1 cellular context compared by ENCODE assay signal in genomic region chr20:45373353-45374100, GRCh38.
TF ChIP-seq lines count a peak whose summit lies in the region.

No MANE protein-coding gene starts in this region.

TF ChIP-seq in HepG2, 621 proteins besides CTCF, POLR2A, EP300 and RAD21 (continues in another document):
- peak; percentile 85 for TF ChIP-seq ZNF614 (CRISPR knock-in tag; IDR thresholded peaks at IDR 0.05; ENCODE audit: borderline replicate concordance)
- TF ChIP-seq ZFP36 (IDR thresholded peaks at IDR 0.05; ENCODE audit: borderline replicate concordance, low read depth, low read length, partially characterized antibody) = peak; percentile 4
- TF ChIP-seq ZNF33A (CRISPR knock-in tag; IDR thresholded peaks at IDR 0.05; ENCODE audit: borderline replicate concordance) = no peak
- no peak for TF ChIP-seq ATF7-NPFF (CRISPR knock-in tag; IDR thresholded peaks at IDR 0.05; ENCODE audit: low read depth)
- TF ChIP-seq PATZ1 (CRISPR knock-in tag; IDR thresholded peaks at IDR 0.05) = peak; percentile 66
- 0 out of 2 replicates have a peak, but pooled peaks have one; percentile 29 for TF ChIP-seq TARDBP (CRISPR knock-in tag; IDR thresholded peaks at IDR 0.05)
- TF ChIP-seq HDAC6 (IDR thresholded peaks at IDR 0.05; ENCODE audit: low read depth, low read length) = no peak
- no peak for TF ChIP-seq ZBTB14 (CRISPR knock-in tag; IDR thresholded peaks at IDR 0.05)
- no peak for TF ChIP-seq ZNF317 (CRISPR knock-in tag; IDR thresholded peaks at IDR 0.05)
- no peak for TF ChIP-seq ZNF318 (CRISPR knock-in tag; IDR thresholded peaks at IDR 0.05)
- TF ChIP-seq FOXP4 (CRISPR knock-in tag; IDR thresholded peaks at IDR 0.05) = peak; percentile 37; the same call in 1 of the 2 replicates
- TF ChIP-seq ZFP1 (CRISPR knock-in tag; IDR thresholded peaks at IDR 0.05) = no peak
- TF ChIP-seq NR3C1 (CRISPR knock-in tag; IDR thresholded peaks at IDR 0.05) = no peak
- peak; percentile 76; the same call in 1 of the 2 replicates for TF ChIP-seq NFKB2 (CRISPR knock-in tag; IDR thresholded peaks at IDR 0.05; ENCODE audit: borderline replicate concordance)
- TF ChIP-seq ZFP62 (CRISPR knock-in tag; IDR thresholded peaks at IDR 0.05) = no peak
- no peak for TF ChIP-seq GRHL1 (CRISPR knock-in tag; conservative IDR thresholded peaks at IDR 0.05)
- peak; percentile 80 for TF ChIP-seq MEIS2 (CRISPR knock-in tag; IDR thresholded peaks at IDR 0.05)
- peak; percentile 21; the same call in 1 of the 2 replicates for TF ChIP-seq ZNF205 (CRISPR knock-in tag; IDR thresholded peaks at IDR 0.05)
- no peak for TF ChIP-seq ZNF232 (CRISPR knock-in tag; IDR thresholded peaks at IDR 0.05; ENCODE audit: borderline replicate concordance)
- no peak for TF ChIP-seq ZSCAN22 (CRISPR knock-in tag; IDR thresholded peaks at IDR 0.05)
- TF ChIP-seq ZNF674 (CRISPR knock-in tag; IDR thresholded peaks at IDR 0.05; ENCODE audit: low read depth) = no peak
- TF ChIP-seq SOX5 (CRISPR knock-in tag; IDR thresholded peaks at IDR 0.05; ENCODE audit: borderline replicate concordance) = peak; percentile 43; the same call in 1 of the 2 replicates
- 0 out of 2 replicates have a peak, but pooled peaks have one; percentile 19 for TF ChIP-seq PAXIP1 (CRISPR knock-in tag; conservative IDR thresholded peaks at IDR 0.05)
- 0 out of 2 replicates have a peak, but pooled peaks have one; percentile 55 for TF ChIP-seq KAT8 (CRISPR knock-in tag; IDR thresholded peaks at IDR 0.05)
- TF ChIP-seq MEIS1 (CRISPR knock-in tag; IDR thresholded peaks at IDR 0.05; ENCODE audit: borderline replicate concordance) = peak; percentile 65; the same call in 1 of the 2 replicates
- TF ChIP-seq MXD4 (CRISPR knock-in tag; IDR thresholded peaks at IDR 0.05) = peak; percentile 57; the same call in 1 of the 2 replicates
- TF ChIP-seq BORCS8-MEF2B (CRISPR knock-in tag; IDR thresholded peaks at IDR 0.05) = peak; percentile 35; the same call in 1 of the 2 replicates
- peak; percentile 62; the same call in 1 of the 2 replicates for TF ChIP-seq PRDM10 (CRISPR knock-in tag; IDR thresholded peaks at IDR 0.05; ENCODE audit: low read depth)
- no peak for TF ChIP-seq TOPORS (CRISPR knock-in tag; IDR thresholded peaks at IDR 0.05)
- TF ChIP-seq SMAD9 (CRISPR knock-in tag; IDR thresholded peaks at IDR 0.05) = no peak
- TF ChIP-seq SALL2 (CRISPR knock-in tag; IDR thresholded peaks at IDR 0.05) = peak; percentile 34; the same call in 1 of the 2 replicates
- 0 out of 2 replicates have a peak, but pooled peaks have one; percentile 55 for TF ChIP-seq ZNF224 (CRISPR knock-in tag; IDR thresholded peaks at IDR 0.05)
- TF ChIP-seq FOXK1 (CRISPR knock-in tag; IDR thresholded peaks at IDR 0.05; ENCODE audit: borderline replicate concordance, low read depth) = peak; percentile 32; the same call in 1 of the 2 replicates
- TF ChIP-seq PITX1 (CRISPR knock-in tag; IDR thresholded peaks at IDR 0.05) = peak; percentile 78
- TF ChIP-seq MEF2D (CRISPR knock-in tag; IDR thresholded peaks at IDR 0.05) = no peak
- no peak for TF ChIP-seq JUN (CRISPR knock-in tag; IDR thresholded peaks at IDR 0.05)
- TF ChIP-seq POLR2AphosphoS5 (IDR thresholded peaks at IDR 0.05; ENCODE audit: low read depth, low read length) = no peak
- TF ChIP-seq GATAD2A (CRISPR knock-in tag; IDR thresholded peaks at IDR 0.05) = peak; percentile 41
